In genomic region chr11:68825603-68826002, GRCh38 we compare ENCODE assay signal across 9 cellular contexts. TPM values are rescaled to one million over a fixed set of nuclear protein-coding genes. Genes with fewer than 3 reads are reported as not detected.
DNase-seq lines count a peak whose midpoint lies in the region; ATAC-seq, FAIRE-seq and TF ChIP-seq lines count a peak whose summit lies in the region.
"Had no signal": no experiment of that assay in that cellular context is flagged by ENCODE, and none has a peak within 500 bp of the region (broad histone marks: within the 10 kb centered on the region; RNA-seq: fewer than 3 reads in every experiment).

No MANE protein-coding gene starts in this region.

- no peaks in the 10 kb centered on the region for H3K9me3 Mint-ChIP-seq in T-cell
- no peaks in the 10 kb centered on the region for H3K9me3 Mint-ChIP-seq in dendritic cell treated with granulocyte-macrophage colony-stimulating factor and Interleukin-4, amounts not matched to agents 40 ng/mL and 50 ng/mL, for 4 days

- CTCF ChIA-PET in T-cell (lab: Charles Lee) = interaction anchor here (1.1 to 1.2 kb wide), 3 partner anchors 15 to 18 kb away, joined by 3 to 4 read pairs (median 3); no protein-coding TSS in a partner anchor

- H3K27me3 Mint-ChIP-seq in T-cell = no peaks in the 10 kb centered on the region
- H3K27me3 Mint-ChIP-seq in dendritic cell treated with granulocyte-macrophage colony-stimulating factor and Interleukin-4, amounts not matched to agents 40 ng/mL and 50 ng/mL, for 4 days = no peaks in the 10 kb centered on the region

- H3K36me3 Mint-ChIP-seq in T-cell = peaks cover 12% of the 10 kb centered on the region
- H3K36me3 Mint-ChIP-seq in dendritic cell treated with granulocyte-macrophage colony-stimulating factor and Interleukin-4, amounts not matched to agents 40 ng/mL and 50 ng/mL, for 4 days (ENCODE audit: low read depth) = peaks cover 8% of the 10 kb centered on the region

- DNase-seq in NCI-H2196 (lab: John Stamatoyannopoulos, UW; ENCODE audit: unreplicated experiment) (peak; percentile 12), NCI-H2196 treated with DMSO at 0.1 percent for 48 hours (lab: John Stamatoyannopoulos, UW; ENCODE audit: unreplicated experiment) (no peak), T-cell (peak in 27 of 34 experiments; percentile 18 to 66 (median 42)), cerebellum (ENCODE audit: low spot score) (no peak), midbrain (lab: John Stamatoyannopoulos, UW) (no peak), GM12891 (ENCODE audit: insufficient read length, low spot score) (no peak)
- peak; percentile 26 for DNase-seq in stimulated activated CD8-positive, alpha-beta memory T cell treated with anti-CD3 and anti-CD28 coated beads, Interleukin-7, amount 100 ng/mL, for 24 hours (ENCODE audit: low read depth)
- DNase-seq: heart right ventricle had no signal

- POLR2A ChIA-PET in T-cell (lab: Charles Lee) = no interaction called here

- H3K4me3 Mint-ChIP-seq in T-cell = no peak overlapping the region
- H3K4me3 Mint-ChIP-seq in dendritic cell treated with granulocyte-macrophage colony-stimulating factor and Interleukin-4, amounts not matched to agents 40 ng/mL and 50 ng/mL, for 4 days = no peak overlapping the region

- no peak for FAIRE-seq in GM12891 (lab: Jason Lieb, UNC)

- peaks cover 39 to 57% (median 44%) of the 10 kb centered on the region in 3 donors for H3K4me1 Mint-ChIP-seq in T-cell
- H3K4me1 Mint-ChIP-seq in dendritic cell treated with granulocyte-macrophage colony-stimulating factor and Interleukin-4, amounts not matched to agents 40 ng/mL and 50 ng/mL, for 4 days (ENCODE audit: low read depth) = peaks cover 57% of the 10 kb centered on the region

- H3K27ac Mint-ChIP-seq in T-cell = peak overlapping the region in 1 of 2 donors; percentile 6
- peak overlapping the region; percentile 68 for H3K27ac Mint-ChIP-seq in dendritic cell treated with granulocyte-macrophage colony-stimulating factor and Interleukin-4, amounts not matched to agents 40 ng/mL and 50 ng/mL, for 4 days

- TF ChIP-seq POLR2A in GM12891 (IDR thresholded peaks at IDR 0.05; ENCODE audit: low read depth, low read length) = no peak

- ATAC-seq in T-cell (replicated peaks in 1 of 4) = peak; percentile 89 to 93 (median 90)

- intact Hi-C loops in dendritic cell treated with granulocyte-macrophage colony-stimulating factor and Interleukin-4, amounts not matched to agents 40 ng/mL and 50 ng/mL, for 4 days (cut with micrococcal nuclease) = loop anchor here (5.0 kb wide), 1 partner anchor 33 kb away; no protein-coding TSS in a partner anchor

TF ChIP-seq in GM12891, 5 proteins besides CTCF, POLR2A, EP300 and RAD21:
- TF ChIP-seq POU2F2 (IDR thresholded peaks at IDR 0.05; ENCODE audit: low read depth, low read length) (no peak), TAF1 (IDR thresholded peaks at IDR 0.05; ENCODE audit: low read depth, low read length) (no peak)

RNA-seq across cellular contexts. Expression of gene CPT1A, which starts 16.1 kb away (rescaled TPM):
- total RNA-seq in T-cell = 10 to 100 TPM; 21.2 to 44.1 (median 35.9) TPM
- 10.2 TPM for total RNA-seq in cerebellum
- polyA plus RNA-seq in GM12891 (2012; ENCODE audit: low read depth, missing spikeins) = 2.4 TPM

Comparison
In these comparisons a context has a peak if more than half of its experiments do, and no peak if none do; other contexts are left out.
1. DNase-seq: peak in NCI-H2196 (single experiment), T-cell (27 of 34) and stimulated activated CD8-positive, alpha-beta memory T cell treated with anti-CD3 and anti-CD28 coated beads, Interleukin-7, amount 100 ng/mL, for 24 hours (single experiment); none in NCI-H2196 treated with DMSO at 0.1 percent for 48 hours (single experiment), cerebellum (single experiment), midbrain (single experiment) and GM12891 (single experiment).